Comparison of ENCODE assay signal across 20 cellular contexts in genomic region chr21:34653522-34653921, GRCh38. TPM values are rescaled to one million over a fixed set of nuclear protein-coding genes. Genes with fewer than 3 reads are reported as not detected.
DNase-seq lines count a peak whose midpoint lies in the region; ATAC-seq, FAIRE-seq and TF ChIP-seq lines count a peak whose summit lies in the region.
"Had no signal": no experiment of that assay in that cellular context is flagged by ENCODE, and none has a peak within 500 bp of the region (broad histone marks: within the 10 kb centered on the region; RNA-seq: fewer than 3 reads in every experiment).

No MANE protein-coding gene starts in this region.

- H3K36me3 ChIP-seq in K562 (ENCODE audit: control insufficient read depth, insufficient read depth, low read length): no peaks in the 10 kb centered on the region
- no peaks in the 10 kb centered on the region for H3K36me3 ChIP-seq in pancreas
- H3K36me3 ChIP-seq: BLaER1 treated with 17β-estradiol and CSF1 and Interleukin-3, amounts not matched to agents 10 nM and 100 nM had no signal

- peak overlapping the region; percentile 21 for H3K27ac Mint-ChIP-seq in Calu3 (ENCODE audit: unreplicated experiment)
- H3K27ac Mint-ChIP-seq: B cell; CD4-positive, alpha-beta T cell; CD8-positive, alpha-beta memory T cell had no signal

- BruUV-seq in Calu3 (replicated peaks; lab: Mats Ljungman, UMichigan) (no TSS peak), K562 (replicated peaks; lab: Mats Ljungman, UMichigan) (no TSS peak)

- H3K4me1 ChIP-seq in K562 (replicated peaks in 1 of 2; ENCODE audit: control insufficient read depth in 2 of 2, insufficient read depth in 2 of 2, low read length in 2 of 2) (no peaks in the 10 kb centered on the region), pancreas (no peaks in the 10 kb centered on the region)
- H3K4me1 ChIP-seq: A549; BLaER1 treated with 17β-estradiol and CSF1 and Interleukin-3, amounts not matched to agents 10 nM and 100 nM had no signal

- ATAC-seq in K562: no peak
- no peak for ATAC-seq in GM18520 (IDR thresholded peaks at IDR 0.05; ENCODE audit: unreplicated experiment)
- ATAC-seq in pancreas: no peak
- ATAC-seq: A549 had no signal

- peaks cover 3% of the 10 kb centered on the region for H3K9me3 Mint-ChIP-seq in Calu3 (ENCODE audit: low read depth, unreplicated experiment)

- no peak for DNase-seq in Calu3
- DNase-seq in K562 (ENCODE audit: extremely low read depth in 1 of 4, low spot score in 3 of 4): no peak
- peak; percentile 53 for DNase-seq in posterior vena cava (ENCODE audit: low spot score)
- DNase-seq in pancreas: no peak
- DNase-seq: AML-193; CD4-positive, alpha-beta T cell; CD8-positive, alpha-beta memory T cell; COR-L47; DMS79 treated with DMSO at 0.1 percent for 48 hours; GF-D8 had no signal

- no peaks in the 10 kb centered on the region for H3K4me1 Mint-ChIP-seq in Calu3 (ENCODE audit: low read depth, unreplicated experiment)
- H3K4me1 Mint-ChIP-seq: B cell; CD8-positive, alpha-beta memory T cell had no signal

- peaks cover 40% of the 10 kb centered on the region for H3K27me3 Mint-ChIP-seq in Calu3 (ENCODE audit: unreplicated experiment)

- H3K79me2 ChIP-seq in K562 (ENCODE audit: control insufficient read depth, insufficient read depth, low read length): no peaks in the 10 kb centered on the region

- in situ Hi-C loops in K562 (cut with MboI): no loop called here

- TF ChIP-seq EP300 in K562 (IDR thresholded peaks at IDR 0.05; ENCODE audit: low read length): no peak

- H3K36me3 Mint-ChIP-seq in Calu3 (ENCODE audit: insufficient read depth, unreplicated experiment): no peaks in the 10 kb centered on the region

- no peak overlapping the region for H3K4me2 ChIP-seq in K562 (ENCODE audit: insufficient read depth, low read length)
- H3K4me2 ChIP-seq: A549; BLaER1 treated with 17β-estradiol and CSF1 and Interleukin-3, amounts not matched to agents 10 nM and 100 nM had no signal

- TF ChIP-seq POLR2A in K562 (conservative IDR thresholded peaks at IDR 0.05): no peak

- CTCF ChIA-PET in Calu3 (lab: Charles Lee) (interaction anchor here (1.0 kb wide), 1 partner anchor 10 kb away, joined by 3 read pairs; no protein-coding TSS in a partner anchor), K562 (lab: Yijun Ruan, JAX; ENCODE audit: low intra/inter-chr PET ratio) (no interaction called here)

- no peak for TF ChIP-seq RAD21 in K562 (CRISPR knock-in tag; conservative IDR thresholded peaks at IDR 0.05 in 1 of 2, IDR thresholded peaks at IDR 0.05 in 1 of 2)

- no peaks in the 10 kb centered on the region for H4K20me1 ChIP-seq in K562 (replicated peaks; ENCODE audit: control insufficient read depth, insufficient read depth, low read length)
- H4K20me1 ChIP-seq: BLaER1 treated with 17β-estradiol and CSF1 and Interleukin-3, amounts not matched to agents 10 nM and 100 nM had no signal

- H3K27me3 ChIP-seq in K562 (ENCODE audit: control insufficient read depth in 2 of 2, insufficient read depth in 2 of 2, low read length in 2 of 2) (peaks cover 13 to 25% of the 10 kb centered on the region in 2 experiments), pancreas (no peaks in the 10 kb centered on the region)
- H3K27me3 ChIP-seq: BLaER1 treated with 17β-estradiol and CSF1 and Interleukin-3, amounts not matched to agents 10 nM and 100 nM had no signal

- intact Hi-C loops in Calu3 (cut with micrococcal nuclease; ENCODE audit: unreplicated experiment) (no loop called here), K562 (cut with micrococcal nuclease) (no loop called here), posterior vena cava (cut with DNase I) (no loop called here), pancreas (cut with DNase I) (no loop called here)

- H3K9me3 ChIP-seq in K562 (replicated peaks; ENCODE audit: control insufficient read depth, insufficient read depth, low read depth, low read length): no peaks in the 10 kb centered on the region
- no peaks in the 10 kb centered on the region for H3K9me3 ChIP-seq in pancreas
- H3K9me3 ChIP-seq: A549 had no signal

- H3K4me3 Mint-ChIP-seq in Calu3 (ENCODE audit: low read depth, unreplicated experiment): no peak overlapping the region
- H3K4me3 Mint-ChIP-seq: B cell; CD4-positive, alpha-beta T cell; CD8-positive, alpha-beta memory T cell had no signal

- no peaks in the 10 kb centered on the region for H3K9me1 ChIP-seq in K562 (ENCODE audit: control insufficient read depth, insufficient read depth, low read length)

- H3K9ac ChIP-seq in K562 (ENCODE audit: insufficient read depth in 1 of 2, low read depth in 2 of 2, low read length in 2 of 2): no peak overlapping the region
- H3K9ac ChIP-seq: BLaER1 treated with 17β-estradiol and CSF1 and Interleukin-3, amounts not matched to agents 10 nM and 100 nM had no signal

- 0% methylated on average over 6 of the region's 6 CpGs for WGBS in K562 (ENCODE audit: insufficient coverage, low coverage, missing lambda C conversion rate)
- 81 to 85% methylated on average over 6 of the region's 6 CpGs for WGBS in pancreas, 2 donors

- no peak overlapping the region for H3K4me3 ChIP-seq in K562
- H3K4me3 ChIP-seq in pancreas: no peak overlapping the region
- H3K4me3 ChIP-seq: A549; BLaER1 treated with 17β-estradiol and CSF1 and Interleukin-3, amounts not matched to agents 10 nM and 100 nM had no signal

- H2AFZ ChIP-seq in K562 (ENCODE audit: low read depth, low read length): no peak overlapping the region

- FAIRE-seq in K562 (lab: Jason Lieb, UNC) (no peak), pancreas (lab: Jason Lieb, UNC) (no peak)
- FAIRE-seq: A549, D721Med, G401.6, GM12891 had no signal

- TF ChIP-seq CTCF in Calu3 (IDR thresholded peaks at IDR 0.05; ENCODE audit: unreplicated experiment): no peak
- no peak for TF ChIP-seq CTCF in K562 (IDR thresholded peaks at IDR 0.05 in 2 of 3, conservative IDR thresholded peaks at IDR 0.05 in 1 of 3; ENCODE audit: insufficient read depth in 2 of 3, low read depth in 1 of 3, low read length in 3 of 3)
- TF ChIP-seq CTCF in pancreas (IDR thresholded peaks at IDR 0.05): no peak

- POLR2A ChIA-PET in K562 (lab: Yijun Ruan, JAX): interaction anchor here (0.7 kb wide), 1 partner anchor 51 kb away, joined by 3 read pairs; no protein-coding TSS in a partner anchor

- H3K27ac ChIP-seq in K562 (ENCODE audit: extremely low read depth, low read depth, low read length): no peak overlapping the region
- H3K27ac ChIP-seq in pancreas: no peak overlapping the region
- H3K27ac ChIP-seq: 22Rv1; A549; BLaER1 treated with 17β-estradiol and CSF1 and Interleukin-3, amounts not matched to agents 10 nM and 100 nM; C4-2B had no signal

TF ChIP-seq in K562, 482 proteins besides CTCF, POLR2A, EP300 and RAD21:
- TF ChIP-seq ZFP36 (IDR thresholded peaks at IDR 0.05; ENCODE audit: low read depth, low read length, partially characterized antibody) (peak; percentile 44), SNAPC5 (CRISPR knock-in tag; IDR thresholded peaks at IDR 0.05) (no peak)
TF ChIP-seq in K562: peak in this region for 1.

RNA-seq across cellular contexts. Expression of gene CLIC6, which starts 15.3 kb away (rescaled TPM):
- total RNA-seq in Calu3 (2022): 0.24 and 0.42 TPM in 2 replicates
- not detected in 2 replicates for total RNA-seq in K562 (2011; cell fraction: chromatin; rRNA removed; ENCODE audit: low replicate concordance)
- not detected in 2 replicates for total RNA-seq in K562 (2011; cell fraction: nucleolus; rRNA removed)
- not detected in 2 replicates for total RNA-seq in K562 (2011; cell fraction: nucleoplasm; rRNA removed)
- not detected in 2 replicates for total RNA-seq in K562 (2014; rRNA removed)
- not detected in 2 replicates for total RNA-seq in K562 (2014; rRNA removed; fragmentation: Illumina TruSeq; extraction: Trizol)
- not detected in 2 replicates for total RNA-seq in K562 (2015; rRNA removed; fragmentation: Illumina TruSeq; extraction: Trizol)
- not detected in 2 replicates for total RNA-seq in K562 (2021)
- not detected in 2 replicates for polyA plus RNA-seq in K562 (2011; rRNA removed)
- polyA plus RNA-seq in K562 (2011; cell fraction: cytosol; rRNA removed): not detected in 2 replicates
- polyA plus RNA-seq in K562 (2011; cell fraction: nucleus; rRNA removed): not detected in 2 replicates
- 0.01 TPM in 1 of 2 replicates, not detected in the other for polyA plus RNA-seq in K562 (2012)
- polyA plus RNA-seq in K562 (2014; fragmentation: Illumina TruSeq; extraction: Trizol): not detected in 2 replicates
- polyA plus RNA-seq in K562 (2014; fragmentation: Nextera tagmentation; extraction: Ambion mirVana): not detected
- polyA plus RNA-seq in K562 (2014; rRNA removed): not detected in 2 replicates
- not detected in 2 replicates for polyA minus RNA-seq in K562 (2011; rRNA and poly(A)+ RNA removed)
- not detected in 2 replicates for polyA minus RNA-seq in K562 (2011; cell fraction: cytosol; rRNA and poly(A)+ RNA removed)
- not detected in 2 replicates for polyA minus RNA-seq in K562 (2011; cell fraction: nucleus; rRNA and poly(A)+ RNA removed)
- total RNA-seq in posterior vena cava: 1 to 10 TPM; 3.0 to 5.0 TPM
- 10 to 100 TPM in 1 of 6 donors, 1 to 10 TPM in 5; 1.0 to 13.2 (median 2.0) TPM for total RNA-seq in pancreas
- 1 to 10 TPM; 5.2 to 5.5 TPM for polyA plus RNA-seq in pancreas
- total RNA-seq: A172 had no signal

RNA-seq across cellular contexts. Expression of gene RCAN1, which starts 38.6 kb away (rescaled TPM):
- total RNA-seq in Calu3 (2022): 25.4 and 25.7 TPM in 2 replicates
- total RNA-seq in K562 (2011; cell fraction: chromatin; rRNA removed; ENCODE audit: low replicate concordance): 6.1 and 7.8 TPM in 2 replicates
- 3.8 and 4.2 TPM in 2 replicates for total RNA-seq in K562 (2011; cell fraction: nucleolus; rRNA removed)
- total RNA-seq in K562 (2011; cell fraction: nucleoplasm; rRNA removed): 6.6 and 7.6 TPM in 2 replicates
- total RNA-seq in K562 (2014; rRNA removed): 11.9 TPM in 2 replicates
- 16.5 and 16.9 TPM in 2 replicates for total RNA-seq in K562 (2014; rRNA removed; fragmentation: Illumina TruSeq; extraction: Trizol)
- total RNA-seq in K562 (2015; rRNA removed; fragmentation: Illumina TruSeq; extraction: Trizol): 12.3 and 14.7 TPM in 2 replicates
- 14.0 and 15.5 TPM in 2 replicates for total RNA-seq in K562 (2021)
- 5.3 and 9.9 TPM in 2 replicates for polyA plus RNA-seq in K562 (2011; rRNA removed)
- polyA plus RNA-seq in K562 (2011; cell fraction: cytosol; rRNA removed): 2.7 and 3.8 TPM in 2 replicates
- 2.2 and 2.9 TPM in 2 replicates for polyA plus RNA-seq in K562 (2011; cell fraction: nucleus; rRNA removed)
- 14.3 and 25.6 TPM in 2 replicates for polyA plus RNA-seq in K562 (2012)
- 13.4 and 14.9 TPM in 2 replicates for polyA plus RNA-seq in K562 (2014; fragmentation: Illumina TruSeq; extraction: Trizol)
- 1 to 10 TPM; 4.4 to 6.1 TPM for polyA plus RNA-seq in K562 (2014; fragmentation: Nextera tagmentation; extraction: Ambion mirVana)
- 12.3 and 15.0 TPM in 2 replicates for polyA plus RNA-seq in K562 (2014; rRNA removed)
- 8.1 and 11.2 TPM in 2 replicates for polyA minus RNA-seq in K562 (2011; rRNA and poly(A)+ RNA removed)
- polyA minus RNA-seq in K562 (2011; cell fraction: cytosol; rRNA and poly(A)+ RNA removed): 3.4 and 5.2 TPM in 2 replicates
- polyA minus RNA-seq in K562 (2011; cell fraction: nucleus; rRNA and poly(A)+ RNA removed): 2.7 and 3.3 TPM in 2 replicates
- total RNA-seq in posterior vena cava: 100 to 1,000 TPM in 1 of 2 donors, 10 to 100 TPM in 1; 59.6 to 180 TPM
- total RNA-seq in pancreas: 10 to 100 TPM in 5 of 6 donors, 1 to 10 TPM in 1; 9.5 to 19.7 (median 14.9) TPM
- polyA plus RNA-seq in pancreas: 10 to 100 TPM in 1 of 2 donors, 1 to 10 TPM in 1; 9.5 to 15.3 TPM
